In genomic region chr9:35510745-35511428, GRCh38 we compare ENCODE assay signal across 8 cellular contexts. TPM values are rescaled to one million over a fixed set of nuclear protein-coding genes. Genes with fewer than 3 reads are reported as not detected.
DNase-seq lines count a peak whose midpoint lies in the region; ATAC-seq and TF ChIP-seq lines count a peak whose summit lies in the region.

No MANE protein-coding gene starts in this region.

- peaks cover 18% of the 10 kb centered on the region for H3K27me3 Mint-ChIP-seq in stimulated activated memory B cell treated with anti-CD40 and anti-IgM and Interleukin-4, amounts not matched to agents 10 μg/mL and 1 μg/mL and 100 μg/mL, for 72 hours
- peaks cover 34% of the 10 kb centered on the region for H3K27me3 Mint-ChIP-seq in activated CD8-positive, alpha-beta memory T cell treated with anti-CD3 and anti-CD28 coated beads, Interleukin-2, amount 10 ng/mL, durations not matched to agents 7 days and 5 days

- H3K27ac ChIP-seq in foreskin keratinocyte: no peak overlapping the region

- no peaks in the 10 kb centered on the region for H3K4me1 Mint-ChIP-seq in stimulated activated memory B cell treated with anti-CD40 and anti-IgM and Interleukin-4, amounts not matched to agents 10 μg/mL and 1 μg/mL and 100 μg/mL, for 72 hours
- H3K4me1 Mint-ChIP-seq in activated CD8-positive, alpha-beta memory T cell treated with anti-CD3 and anti-CD28 coated beads, Interleukin-2, amount 10 ng/mL, durations not matched to agents 7 days and 5 days: no peaks in the 10 kb centered on the region

- peak; percentile 38 for TF ChIP-seq CTCF in foreskin keratinocyte (conservative IDR thresholded peaks at IDR 0.05)

- H3K9me3 Mint-ChIP-seq in stimulated activated memory B cell treated with anti-CD40 and anti-IgM and Interleukin-4, amounts not matched to agents 10 μg/mL and 1 μg/mL and 100 μg/mL, for 72 hours: no peaks in the 10 kb centered on the region
- no peaks in the 10 kb centered on the region for H3K9me3 Mint-ChIP-seq in activated CD8-positive, alpha-beta memory T cell treated with anti-CD3 and anti-CD28 coated beads, Interleukin-2, amount 10 ng/mL, durations not matched to agents 7 days and 5 days (ENCODE audit: low read depth)

- peak; percentile 75 for DNase-seq in AG20443 (ENCODE audit: low spot score)
- peak; percentile 85 to 98 for DNase-seq in SW 1271 (lab: John Stamatoyannopoulos, UW)
- peak in 1 of 2 donors; percentile 61 for DNase-seq in foreskin keratinocyte
- peak; percentile 49 for DNase-seq in pons (ENCODE audit: low spot score)
- no peak for DNase-seq in NCI-H1105 (lab: John Stamatoyannopoulos, UW)
- DNase-seq in GF-D8 (lab: John Stamatoyannopoulos, UW): no peak
- DNase-seq in activated CD8-positive, alpha-beta memory T cell treated with anti-CD3 and anti-CD28 coated beads, Interleukin-2, amount 10 ng/mL, durations not matched to agents 7 days and 5 days: no peak

- H3K4me1 ChIP-seq in foreskin keratinocyte: peaks cover 22% of the 10 kb centered on the region

- CTCF ChIA-PET in activated CD8-positive, alpha-beta memory T cell treated with anti-CD3 and anti-CD28 coated beads, Interleukin-2, amount 10 ng/mL, durations not matched to agents 7 days and 5 days (lab: Charles Lee): interaction anchor here (1.1 kb wide), 2 partner anchors 11 to 14 kb away, joined by 3 read pairs; no protein-coding TSS in a partner anchor

- no peak overlapping the region for H3K27ac Mint-ChIP-seq in stimulated activated memory B cell treated with anti-CD40 and anti-IgM and Interleukin-4, amounts not matched to agents 10 μg/mL and 1 μg/mL and 100 μg/mL, for 72 hours
- H3K27ac Mint-ChIP-seq in activated CD8-positive, alpha-beta memory T cell treated with anti-CD3 and anti-CD28 coated beads, Interleukin-2, amount 10 ng/mL, durations not matched to agents 7 days and 5 days: no peak overlapping the region

- ATAC-seq in foreskin keratinocyte: no peak
- ATAC-seq in stimulated activated memory B cell treated with anti-CD40 and anti-IgM and Interleukin-4, amounts not matched to agents 10 μg/mL and 1 μg/mL and 100 μg/mL, for 72 hours: no peak
- no peak for ATAC-seq in activated CD8-positive, alpha-beta memory T cell treated with anti-CD3 and anti-CD28 coated beads, Interleukin-2, amount 10 ng/mL, durations not matched to agents 7 days and 5 days

- no peaks in the 10 kb centered on the region for H3K36me3 Mint-ChIP-seq in stimulated activated memory B cell treated with anti-CD40 and anti-IgM and Interleukin-4, amounts not matched to agents 10 μg/mL and 1 μg/mL and 100 μg/mL, for 72 hours
- H3K36me3 Mint-ChIP-seq in activated CD8-positive, alpha-beta memory T cell treated with anti-CD3 and anti-CD28 coated beads, Interleukin-2, amount 10 ng/mL, durations not matched to agents 7 days and 5 days: no peaks in the 10 kb centered on the region

- H3K27me3 ChIP-seq in foreskin keratinocyte: no peaks in the 10 kb centered on the region

- H3K4me3 Mint-ChIP-seq in stimulated activated memory B cell treated with anti-CD40 and anti-IgM and Interleukin-4, amounts not matched to agents 10 μg/mL and 1 μg/mL and 100 μg/mL, for 72 hours: no peak overlapping the region
- H3K4me3 Mint-ChIP-seq in activated CD8-positive, alpha-beta memory T cell treated with anti-CD3 and anti-CD28 coated beads, Interleukin-2, amount 10 ng/mL, durations not matched to agents 7 days and 5 days: no peak overlapping the region

RNA-seq across cellular contexts. Expression of gene RUSC2, which starts 21.0 kb away (rescaled TPM):
- 15.5 and 16.2 TPM in 2 replicates for total RNA-seq in foreskin keratinocyte
- polyA plus RNA-seq in foreskin keratinocyte: 8.4 and 9.0 TPM in 2 replicates
- 1 to 10 TPM in 1 of 2 experiments, under 1 TPM in 1; 0.99 to 2.8 TPM for total RNA-seq in activated CD8-positive, alpha-beta memory T cell treated with anti-CD3 and anti-CD28 coated beads, Interleukin-2, amount 10 ng/mL, durations not matched to agents 7 days and 5 days

Comparison
In these comparisons a context has a peak if more than half of its experiments do, and no peak if none do; other contexts are left out.
1. DNase-seq: peak in AG20443 (single experiment), SW 1271 (2 of 2) and pons (single experiment); none in NCI-H1105 (single experiment), GF-D8 (single experiment) and activated CD8-positive, alpha-beta memory T cell treated with anti-CD3 and anti-CD28 coated beads, Interleukin-2, amount 10 ng/mL, durations not matched to agents 7 days and 5 days (single experiment).